In the genomic region with DNA sequence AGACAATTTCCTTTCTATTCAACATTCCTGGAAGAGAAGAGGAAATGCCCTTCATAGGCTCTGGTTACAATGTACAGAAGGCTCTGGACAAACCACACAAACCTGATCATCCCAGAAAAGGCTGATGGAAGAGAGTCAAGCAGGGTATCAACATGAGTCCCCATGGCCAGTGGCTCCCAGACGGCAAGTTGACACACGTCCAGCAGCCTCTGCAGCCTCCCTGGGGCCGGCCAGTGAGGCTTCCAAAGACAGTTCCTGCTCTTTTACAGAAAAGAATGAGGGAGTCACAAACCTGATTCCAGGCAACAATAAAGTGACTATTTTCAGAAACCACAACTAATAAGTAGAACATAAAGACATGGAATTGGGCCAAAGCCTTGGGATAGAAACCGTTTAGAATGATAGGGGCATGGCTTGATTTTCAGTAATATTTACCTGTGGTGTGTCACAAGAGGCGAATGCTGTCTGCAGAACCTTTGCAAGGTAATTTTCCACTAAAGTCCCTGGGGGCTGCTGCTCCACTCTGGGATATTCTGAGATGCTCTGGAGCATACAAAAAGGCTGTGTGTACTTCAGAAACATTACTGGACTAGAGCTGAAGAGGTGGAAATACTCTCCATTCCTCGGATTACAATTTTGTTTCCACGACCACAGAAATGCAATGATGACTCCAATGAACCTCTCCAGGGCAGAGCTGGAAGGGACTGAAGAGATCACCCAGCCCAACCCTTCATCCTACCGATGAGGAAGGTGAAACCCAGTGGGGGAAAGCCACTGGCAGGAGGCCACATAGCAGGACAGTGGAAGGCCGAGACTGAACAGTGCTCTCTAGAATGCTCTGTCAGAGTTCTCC, we compare ENCODE assay signal across 15 cellular contexts. TPM values are rescaled to one million over a fixed set of nuclear protein-coding genes. Genes with fewer than 3 reads are reported as not detected.
DNase-seq lines count a peak whose midpoint lies in the region; ATAC-seq, FAIRE-seq and TF ChIP-seq lines count a peak whose summit lies in the region.
"Had no signal": no experiment of that assay in that cellular context is flagged by ENCODE, and none has a peak within 500 bp of the region (broad histone marks: within the 10 kb centered on the region; RNA-seq: fewer than 3 reads in every experiment).

No MANE protein-coding gene starts in this region.

- H3K4me3 ChIP-seq in astrocyte of the cerebellum (ENCODE audit: low read depth, low read length) (peak overlapping the region; percentile 4), keratinocyte (ENCODE audit: control insufficient read depth in 2 of 3, extremely low read depth in 1 of 3, insufficient read depth in 2 of 3, low read depth in 1 of 3, low read length in 3 of 3) (no peak overlapping the region), adrenal gland (no peak overlapping the region)
- H3K4me3 ChIP-seq: ovary had no signal

- dilution Hi-C loops in keratinocyte (cut with MboI; ENCODE audit: extremely low pct_ligation_motif_present, low sequenced_read_pairs) = no loop called here

- H3K9ac ChIP-seq in keratinocyte (ENCODE audit: control insufficient read depth, extremely low read depth, insufficient read depth, low read length) = peak overlapping the region; percentile 2

- FAIRE-seq in keratinocyte (lab: Jason Lieb, UNC) = peak; percentile 69

- peaks cover 67% of the 10 kb centered on the region for H3K79me2 ChIP-seq in keratinocyte (ENCODE audit: control insufficient read depth, insufficient read depth, low read length)

- in situ Hi-C loops in astrocyte of the cerebellum (cut with HindIII; ENCODE audit: low sequenced_read_pairs) = no loop called here

- H3K27me3 ChIP-seq in keratinocyte (ENCODE audit: control insufficient read depth, extremely low read depth, insufficient read depth, low read length) (no peaks in the 10 kb centered on the region), adrenal gland (no peaks in the 10 kb centered on the region)
- H3K27me3 ChIP-seq: ovary had no signal

- intact Hi-C loops in adrenal gland (cut with DNase I) = no loop called here

- DNase-seq in COLO829 (ENCODE audit: low spot score) (peak; percentile 41), M059J (ENCODE audit: low read depth) (peak; percentile 84), astrocyte of the cerebellum (ENCODE audit: low read depth) (peak; percentile 74), keratinocyte (ENCODE audit: low read depth, low spot score) (no peak), NCI-H1048 (lab: John Stamatoyannopoulos, UW) (no peak), adrenal gland (no peak)
- DNase-seq in activated CD8-positive, alpha-beta memory T cell treated with anti-CD3 and anti-CD28 coated beads for 24 hours = no peak
- DNase-seq: effector CD8-positive, alpha-beta T cell; GF-D8; mesendoderm; NCI-H446 treated with DMSO at 0.1 percent for 48 hours; ovary; RPMI8226 had no signal

- TF ChIP-seq POLR2A in adrenal gland (IDR thresholded peaks at IDR 0.05) = no peak

- peak overlapping the region; percentile 29 for H3K4me2 ChIP-seq in keratinocyte (ENCODE audit: control insufficient read depth, extremely low read depth, insufficient read depth, low read depth, low read length)

- 79 to 83% (median 81%) methylated on average over 9 of the region's 9 CpGs for WGBS in adrenal gland, 4 donors

- H2AFZ ChIP-seq in keratinocyte (ENCODE audit: control insufficient read depth, low read length) = no peak overlapping the region

- H3K4me1 ChIP-seq in keratinocyte (ENCODE audit: control insufficient read depth, extremely low read depth, insufficient read depth, low read length) (peaks cover 11% of the 10 kb centered on the region), adrenal gland (replicated peaks in 1 of 2) (peaks cover 0 to 10% of the 10 kb centered on the region in 2 donors)

- peaks cover 22% of the 10 kb centered on the region for H4K20me1 ChIP-seq in keratinocyte (ENCODE audit: control insufficient read depth, extremely low read depth, insufficient read depth, low read length)

- no peaks in the 10 kb centered on the region for H3K9me3 ChIP-seq in keratinocyte (ENCODE audit: control insufficient read depth, low read depth, low read length)
- H3K9me3 ChIP-seq in adrenal gland (replicated peaks in 1 of 3) = no peaks in the 10 kb centered on the region
- H3K9me3 ChIP-seq: ovary had no signal

- peaks cover 8% of the 10 kb centered on the region for H3K9me1 ChIP-seq in keratinocyte (ENCODE audit: control insufficient read depth, extremely low read depth, insufficient read depth, low read length)

- H3K27ac ChIP-seq in keratinocyte (ENCODE audit: control insufficient read depth, insufficient read depth, low read length) (no peak overlapping the region), adrenal gland (no peak overlapping the region)
- H3K27ac ChIP-seq: C4-2B, ovary had no signal

- peaks cover 7 to 21% of the 10 kb centered on the region in 2 experiments for H3K36me3 ChIP-seq in keratinocyte (ENCODE audit: control insufficient read depth in 2 of 2, extremely low read depth in 1 of 2, insufficient read depth in 2 of 2, low read length in 2 of 2)
- H3K36me3 ChIP-seq in adrenal gland (replicated peaks in 1 of 2) = peaks cover 0 to 20% of the 10 kb centered on the region in 2 donors
- H3K36me3 ChIP-seq: ovary had no signal

- ATAC-seq in GM18520 (IDR thresholded peaks at IDR 0.05; ENCODE audit: unreplicated experiment) = no peak

- TF ChIP-seq CTCF in astrocyte of the cerebellum (IDR thresholded peaks at IDR 0.05; ENCODE audit: low read depth, low read length, missing control alignments) = no peak
- no peak for TF ChIP-seq CTCF in keratinocyte (optimal IDR thresholded peaks at IDR 0.05 in 1 of 3, IDR thresholded peaks at IDR 0.05 in 1 of 3, conservative IDR thresholded peaks at IDR 0.05 in 1 of 3; ENCODE audit: extremely low read depth in 1 of 3, insufficient read depth in 2 of 3, low read length in 3 of 3)
- TF ChIP-seq CTCF in adrenal gland (IDR thresholded peaks at IDR 0.05) = no peak

RNA-seq across cellular contexts. Expression of a gene that starts 10.4 kb away (rescaled TPM):
- total RNA-seq in M059J (2014; rRNA removed; shearing (Covaris generic)) = 50.1 and 61.1 TPM in 2 replicates
- polyA plus RNA-seq in keratinocyte = 33.1 to 44.9 TPM (median 39.0 TPM) in 3 replicates
- polyA plus RNA-seq in keratinocyte (2011; ENCODE audit: low read depth) = 20.7 TPM
- polyA plus RNA-seq in keratinocyte (2011; cell fraction: cytosol; rRNA removed) = 34.9 and 42.2 TPM in 2 replicates
- 33.7 and 40.1 TPM in 2 replicates for polyA plus RNA-seq in keratinocyte (2011; cell fraction: nucleus; rRNA removed)
- polyA plus RNA-seq in keratinocyte (2012; ENCODE audit: low replicate concordance) = 32.6 and 33.3 TPM in 2 replicates
- polyA minus RNA-seq in keratinocyte = 22.6 to 42.0 TPM (median 37.1 TPM) in 3 replicates
- 17.5 TPM for polyA minus RNA-seq in keratinocyte (2011; cell fraction: cytosol; rRNA and poly(A)+ RNA removed)
- polyA minus RNA-seq in keratinocyte (2011; cell fraction: nucleus; rRNA and poly(A)+ RNA removed) = 14.7 and 25.7 TPM in 2 replicates
- total RNA-seq in adrenal gland = 10 to 100 TPM; 13.9 to 37.4 (median 15.9) TPM
- polyA plus RNA-seq in adrenal gland = 10 to 100 TPM; 12.2 to 22.6 (median 14.6) TPM

Comparison
In these comparisons a context has a peak if more than half of its experiments do, and no peak if none do; other contexts are left out.
1. DNase-seq: peak in COLO829 (single experiment), M059J (single experiment) and astrocyte of the cerebellum (single experiment); none in keratinocyte (single experiment), NCI-H1048 (single experiment), adrenal gland (0 of 7) and activated CD8-positive, alpha-beta memory T cell treated with anti-CD3 and anti-CD28 coated beads for 24 hours (single experiment).